Comparison of ENCODE assay signal across 13 cellular contexts in the genomic region with DNA sequence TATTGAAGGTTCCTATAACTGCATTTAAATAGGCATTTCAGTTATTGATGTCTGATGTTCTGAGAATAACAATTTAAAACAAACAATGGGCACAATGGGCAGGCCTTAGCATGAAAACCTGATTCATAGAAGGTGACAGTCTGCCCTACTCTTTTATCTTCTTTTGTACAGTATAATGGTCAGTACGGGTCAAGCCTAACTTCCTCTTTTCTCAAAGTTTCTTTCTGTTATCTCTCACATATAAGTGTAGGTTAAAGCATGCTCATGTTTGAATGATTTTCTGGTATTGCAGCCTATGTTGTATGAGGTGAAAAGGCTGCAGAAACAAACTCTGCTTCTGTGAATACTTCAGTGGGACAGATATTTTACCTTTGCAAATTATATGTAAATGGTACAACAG.
"Had no signal": no experiment of that assay in that cellular context is flagged by ENCODE, and none has a peak within 500 bp of the region (broad histone marks: within the 10 kb centered on the region; RNA-seq: fewer than 3 reads in every experiment).

No MANE protein-coding gene starts in this region.

- H3K27ac ChIP-seq: esophagus squamous epithelium, tibial artery had no signal

- H3K4me1 Mint-ChIP-seq: memory B cell, neural crest cell had no signal

- H3K4me3 Mint-ChIP-seq: activated naive CD8-positive, alpha-beta T cell; activated T-helper 1 cell treated with anti-CD3 and anti-CD28 coated beads, Interleukin-12 subunit alpha, Interleukin-12 subunit beta, Interleukin-2, Interleukin-4 antibody, amounts not matched to agents 30 ng/mL and 10 ng/mL and 1 ng/mL, durations not matched to agents 14 hours and 24 hours and 36 hours; effector memory CD8-positive, alpha-beta T cell; memory B cell; neural crest cell; T-helper 2 cell treated with Interferon-gamma antibody and Interleukin-4, amounts not matched to agents 5 μg/mL and 100 μg/mL, for 36 hours had no signal

- H3K4me1 ChIP-seq: esophagus squamous epithelium, tibial artery had no signal

- ATAC-seq: effector memory CD8-positive, alpha-beta T cell had no signal

- H3K27ac Mint-ChIP-seq: activated naive CD8-positive, alpha-beta T cell; activated T-helper 1 cell treated with anti-CD3 and anti-CD28 coated beads, Interleukin-12 subunit alpha, Interleukin-12 subunit beta, Interleukin-2, Interleukin-4 antibody, amounts not matched to agents 30 ng/mL and 10 ng/mL and 1 ng/mL, durations not matched to agents 14 hours and 24 hours and 36 hours; memory B cell; T-helper 2 cell treated with Interferon-gamma antibody and Interleukin-4, amounts not matched to agents 5 μg/mL and 100 μg/mL, for 36 hours had no signal

- H3K9me3 Mint-ChIP-seq: effector memory CD8-positive, alpha-beta T cell; memory B cell; neural crest cell; T-helper 2 cell treated with Interferon-gamma antibody and Interleukin-4, amounts not matched to agents 5 μg/mL and 100 μg/mL, for 36 hours had no signal

- DNase-seq: activated CD4-positive, alpha-beta T cell treated with anti-CD3 and anti-CD28 coated beads, Interleukin-2, amount 50 U/mL, for 4 hours; activated CD4-positive, CD25-positive, alpha-beta regulatory T cell treated with anti-CD3 and anti-CD28 coated beads, Interleukin-2, amount 50 U/mL, for 72 hours; effector memory CD8-positive, alpha-beta T cell; esophagus squamous epithelium; retina; stimulated activated naive CD4-positive, alpha-beta T cell treated with Interleukin-2 at 50 U/mL for 16 hours; substantia nigra; tibial artery had no signal

- H3K27me3 Mint-ChIP-seq: activated naive CD8-positive, alpha-beta T cell; effector memory CD8-positive, alpha-beta T cell; memory B cell had no signal

- H3K9me3 ChIP-seq: esophagus squamous epithelium, tibial artery had no signal

- H3K4me3 ChIP-seq: esophagus squamous epithelium, tibial artery had no signal

- H3K27me3 ChIP-seq: esophagus squamous epithelium, tibial artery had no signal
